11 cellular contexts compared by ENCODE assay signal in the genomic region with DNA sequence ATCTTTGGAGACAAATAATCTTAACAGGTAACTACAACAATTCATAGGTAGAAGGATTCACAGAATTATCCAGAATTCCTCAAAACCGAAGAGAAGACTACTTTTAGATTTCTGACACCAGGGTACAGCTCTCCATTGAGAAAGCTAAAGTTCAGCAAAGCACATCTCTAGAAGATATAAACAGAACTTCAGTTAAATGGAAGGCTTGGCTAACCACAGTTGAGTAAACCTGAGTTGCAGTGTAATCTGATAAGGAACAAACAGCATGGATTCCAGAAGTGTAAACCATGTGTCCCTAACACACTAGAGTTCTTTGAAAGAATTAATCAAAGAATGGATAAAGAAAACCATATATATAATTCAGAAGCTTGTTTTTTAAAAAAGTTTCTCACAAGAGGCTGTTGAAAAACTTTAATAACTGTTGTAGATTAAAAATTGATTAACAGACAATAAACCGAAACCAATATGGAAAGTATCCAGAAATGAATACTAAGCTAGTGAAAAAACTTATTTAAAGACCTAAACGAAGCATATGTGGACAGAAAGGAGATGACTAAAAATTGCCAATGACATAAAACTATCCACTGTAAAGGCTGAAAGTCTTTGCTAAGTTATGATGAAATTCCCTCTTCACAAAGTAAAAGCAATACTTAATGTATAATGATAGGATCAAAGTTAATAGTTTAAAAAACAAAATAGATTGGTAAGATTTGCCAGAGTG. TPM values are rescaled to one million over a fixed set of nuclear protein-coding genes. Genes with fewer than 3 reads are reported as not detected.
DNase-seq lines count a peak whose midpoint lies in the region; ATAC-seq, FAIRE-seq and TF ChIP-seq lines count a peak whose summit lies in the region.
"Had no signal": no experiment of that assay in that cellular context is flagged by ENCODE, and none has a peak within 500 bp of the region (broad histone marks: within the 10 kb centered on the region; RNA-seq: fewer than 3 reads in every experiment).

No MANE protein-coding gene starts in this region.

- peaks cover 0 to 2% of the 10 kb centered on the region in 2 donors for H3K36me3 Mint-ChIP-seq in activated T-cell treated with anti-CD3 and anti-CD28 coated beads, Interleukin-2, amount 50 U/mL, for 72 hours (ENCODE audit: insufficient read depth in 2 of 2)
- no peaks in the 10 kb centered on the region for H3K36me3 Mint-ChIP-seq in type B pancreatic cell

- peak overlapping the region; percentile 92 for H3K27ac ChIP-seq in VCaP

- DNase-seq in activated T-cell treated with anti-CD3 and anti-CD28 coated beads, Interleukin-2, amount 50 U/mL, for 72 hours, result no peak
- DNase-seq in activated T-cell treated with anti-CD3 and anti-CD28 coated beads, Interleukin-2, amount 50 U/mL, for 48 hours, result no peak
- DNase-seq in type B pancreatic cell (ENCODE audit: extremely low spot score, unreplicated experiment) (no peak), SIG-M5 (lab: John Stamatoyannopoulos, UW) (no peak)
- DNase-seq: HCEC 1CT, midbrain had no signal

- H3K9me3 Mint-ChIP-seq in activated T-cell treated with anti-CD3 and anti-CD28 coated beads, Interleukin-2, amount 50 U/mL, for 72 hours, result no peaks in the 10 kb centered on the region
- H3K9me3 Mint-ChIP-seq in type B pancreatic cell, result no peaks in the 10 kb centered on the region

- peaks cover 71% of the 10 kb centered on the region for H3K4me1 Mint-ChIP-seq in activated T-cell treated with anti-CD3 and anti-CD28 coated beads, Interleukin-2, amount 50 U/mL, for 72 hours (ENCODE audit: low read depth)
- H3K4me1 Mint-ChIP-seq in type B pancreatic cell (ENCODE audit: unreplicated experiment), result peaks cover 16% of the 10 kb centered on the region

- peak overlapping the region; percentile 60 to 85 for H3K4me3 Mint-ChIP-seq in activated T-cell treated with anti-CD3 and anti-CD28 coated beads, Interleukin-2, amount 50 U/mL, for 72 hours
- H3K4me3 Mint-ChIP-seq in type B pancreatic cell, result peak overlapping the region; percentile 89

- H3K27me3 Mint-ChIP-seq in activated T-cell treated with anti-CD3 and anti-CD28 coated beads, Interleukin-2, amount 50 U/mL, for 72 hours (ENCODE audit: low read depth), result no peaks in the 10 kb centered on the region
- no peaks in the 10 kb centered on the region for H3K27me3 Mint-ChIP-seq in type B pancreatic cell

- TF ChIP-seq CTCF in VCaP (conservative IDR thresholded peaks at IDR 0.05) (no peak), type B pancreatic cell (conservative IDR thresholded peaks at IDR 0.05) (no peak)

- peak; percentile 85 for FAIRE-seq in islet of Langerhans (lab: Jason Lieb, UNC)

- H3K27ac Mint-ChIP-seq in activated T-cell treated with anti-CD3 and anti-CD28 coated beads, Interleukin-2, amount 50 U/mL, for 72 hours, result peak overlapping the region; percentile 98
- no peak overlapping the region for H3K27ac Mint-ChIP-seq in type B pancreatic cell

- ATAC-seq in activated T-cell treated with anti-CD3 and anti-CD28 coated beads, Interleukin-2, amount 50 U/mL, for 72 hours (replicated peaks in 1 of 2), result peak; percentile 62
- no peak for ATAC-seq in GM18519 (IDR thresholded peaks at IDR 0.05; ENCODE audit: low FRiP score, unreplicated experiment)
- no peak for ATAC-seq in GM21737 (IDR thresholded peaks at IDR 0.05; ENCODE audit: unreplicated experiment)

RNA-seq across cellular contexts. Expression of a gene that starts 4.3 kb away (rescaled TPM):
- total RNA-seq in activated T-cell treated with anti-CD3 and anti-CD28 coated beads, Interleukin-2, amount 50 U/mL, for 72 hours, result 1 to 10 TPM; 2.6 to 3.4 TPM
- 14.0 and 21.8 TPM in 2 replicates for total RNA-seq in type B pancreatic cell (ENCODE audit: low replicate concordance)
- total RNA-seq: glomerular endothelial cell had no signal

Comparison
In these comparisons a context has a peak if more than half of its experiments do, and no peak if none do; other contexts are left out.
1. ATAC-seq: peak in activated T-cell treated with anti-CD3 and anti-CD28 coated beads, Interleukin-2, amount 50 U/mL, for 72 hours (2 of 2); none in GM18519 (single experiment) and GM21737 (single experiment).